In the genomic region with DNA sequence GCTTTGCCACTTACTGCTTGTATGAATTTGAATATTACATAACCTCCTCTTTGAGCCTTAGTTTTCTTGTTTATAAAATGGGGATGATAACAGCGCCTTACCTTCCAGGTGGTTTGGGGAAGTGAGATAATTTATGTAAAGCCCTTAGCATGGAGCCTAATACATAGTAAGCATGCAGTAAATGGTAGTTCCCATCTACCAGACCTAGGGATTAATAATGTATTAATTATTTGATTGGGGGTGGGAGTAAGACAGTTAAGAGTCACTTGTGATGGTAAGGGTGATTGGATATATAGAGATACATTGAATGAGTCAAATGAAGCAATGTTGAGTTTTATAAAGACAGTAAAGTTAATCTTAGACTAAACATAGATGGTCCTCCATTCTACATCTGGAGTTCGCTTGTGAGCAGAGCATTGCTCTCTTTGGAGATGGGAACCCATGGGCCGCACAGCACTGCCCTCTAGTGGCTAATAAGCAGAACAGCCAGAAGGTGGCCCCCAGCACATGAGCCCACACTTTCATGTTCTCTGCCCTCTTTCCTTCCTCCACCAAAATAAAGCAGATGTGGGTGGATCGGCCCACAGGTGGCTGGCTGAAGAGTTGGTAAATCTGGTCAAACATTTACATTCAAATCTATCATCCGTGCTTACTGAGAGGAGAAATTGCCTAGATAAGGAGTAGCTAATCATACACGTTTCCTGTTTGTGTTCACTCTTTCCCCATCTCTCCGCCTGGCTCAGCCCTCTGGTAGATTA, we compare ENCODE assay signal across 8 cellular contexts. TPM values are rescaled to one million over a fixed set of nuclear protein-coding genes. Genes with fewer than 3 reads are reported as not detected.
DNase-seq lines count a peak whose midpoint lies in the region; ATAC-seq and TF ChIP-seq lines count a peak whose summit lies in the region.

No MANE protein-coding gene starts in this region.

- POLR2A ChIA-PET in HEK293T (lab: Yijun Ruan, JAX): no interaction called here

- H3K27me3 ChIP-seq in ascending aorta: no peaks in the 10 kb centered on the region

- intact Hi-C loops in ascending aorta (cut with DNase I): loop anchor here (2.0 kb wide), 1 partner anchor 55 kb away; no protein-coding TSS in a partner anchor

- peaks cover 30% of the 10 kb centered on the region for H3K27me3 Mint-ChIP-seq in T-helper 2 cell treated with Interferon-gamma antibody and Interleukin-4, amounts not matched to agents 5 μg/mL and 100 μg/mL, for 36 hours (ENCODE audit: low read depth)

- peaks cover 52 to 76% of the 10 kb centered on the region in 2 donors for H3K36me3 ChIP-seq in ascending aorta

- no peak overlapping the region for H3K27ac ChIP-seq in ascending aorta

- DNase-seq in GDM1 (lab: John Stamatoyannopoulos, UW) (peak; percentile 42), HEK293T (ENCODE audit: extremely low spot score) (peak; percentile 89), NCI-H1417 treated with DMSO at 0.1 percent for 48 hours (lab: John Stamatoyannopoulos, UW) (peak; percentile 33), ascending aorta (ENCODE audit: low spot score in 2 of 2) (peak in 1 of 2 donors; percentile 84), hypothalamus (lab: John Stamatoyannopoulos, UW) (peak in 35 of 51 donors; percentile 4 to 74 (median 45))
- DNase-seq in T-helper 2 cell treated with Interferon-gamma antibody and Interleukin-4, amounts not matched to agents 5 μg/mL and 100 μg/mL, for 36 hours (ENCODE audit: low spot score): peak; percentile 50
- DNase-seq in stimulated activated CD4-positive, alpha-beta T cell treated with anti-CD3 and anti-CD28 coated beads, Interleukin-12 subunit alpha, Interleukin-12 subunit beta, amount 100 ng/mL, for 48 hours (ENCODE audit: low read depth in 2 of 3, low spot score in 1 of 3): peak; percentile 38 to 68 (median 45)

- peak; percentile 86 to 94 (median 91) for TF ChIP-seq CTCF in ascending aorta (IDR thresholded peaks at IDR 0.05)

- H3K4me1 ChIP-seq in ascending aorta: peaks cover 0 to 6% of the 10 kb centered on the region in 2 donors

- H3K27ac Mint-ChIP-seq in T-helper 2 cell treated with Interferon-gamma antibody and Interleukin-4, amounts not matched to agents 5 μg/mL and 100 μg/mL, for 36 hours: no peak overlapping the region

- no peak for ATAC-seq in GM18520 (IDR thresholded peaks at IDR 0.05; ENCODE audit: unreplicated experiment)

- peaks cover 13% of the 10 kb centered on the region for H3K36me3 Mint-ChIP-seq in T-helper 2 cell treated with Interferon-gamma antibody and Interleukin-4, amounts not matched to agents 5 μg/mL and 100 μg/mL, for 36 hours (ENCODE audit: low read depth)

- no peaks in the 10 kb centered on the region for H3K9me3 ChIP-seq in ascending aorta

- H3K9me3 Mint-ChIP-seq in T-helper 2 cell treated with Interferon-gamma antibody and Interleukin-4, amounts not matched to agents 5 μg/mL and 100 μg/mL, for 36 hours: no peaks in the 10 kb centered on the region

- CTCF ChIA-PET in HEK293T (lab: Yijun Ruan, JAX): interaction anchor here (0.7 to 1.6 kb wide), 7 partner anchors 10 to 1870 kb away, joined by 3 to 5 read pairs (median 3); no protein-coding TSS in a partner anchor

- no peak overlapping the region for H3K4me3 Mint-ChIP-seq in T-helper 2 cell treated with Interferon-gamma antibody and Interleukin-4, amounts not matched to agents 5 μg/mL and 100 μg/mL, for 36 hours

- no peak overlapping the region for H3K4me3 ChIP-seq in ascending aorta

- peaks cover 28% of the 10 kb centered on the region for H3K4me1 Mint-ChIP-seq in T-helper 2 cell treated with Interferon-gamma antibody and Interleukin-4, amounts not matched to agents 5 μg/mL and 100 μg/mL, for 36 hours (ENCODE audit: low read depth)

TF ChIP-seq in HEK293T, 16 proteins besides CTCF, POLR2A, EP300 and RAD21:
- TF ChIP-seq SP1 (IDR thresholded peaks at IDR 0.05): no peak
- no peak for TF ChIP-seq ZNF384 (IDR thresholded peaks at IDR 0.05)
- no peak for TF ChIP-seq FOXK2 (IDR thresholded peaks at IDR 0.05)
- no peak for TF ChIP-seq HDGF (IDR thresholded peaks at IDR 0.05; ENCODE audit: borderline replicate concordance)
- TF ChIP-seq SUZ12 (IDR thresholded peaks at IDR 0.05): no peak
- TF ChIP-seq LEF1 (IDR thresholded peaks at IDR 0.05; ENCODE audit: borderline replicate concordance): no peak
- TF ChIP-seq FOXA1 (IDR thresholded peaks at IDR 0.05): no peak
- TF ChIP-seq ELF4 (IDR thresholded peaks at IDR 0.05): no peak
- TF ChIP-seq NFRKB (IDR thresholded peaks at IDR 0.05): no peak
- no peak for TF ChIP-seq FOXM1 (IDR thresholded peaks at IDR 0.05; ENCODE audit: borderline replicate concordance)
- TF ChIP-seq ARNT (IDR thresholded peaks at IDR 0.05): no peak

RNA-seq across cellular contexts. Expression of gene TAMALIN, which starts 26.5 kb away (rescaled TPM):
- total RNA-seq in ascending aorta: 32.6 TPM

RNA-seq across cellular contexts. Expression of gene ACVR1B, which starts 28.7 kb away (rescaled TPM):
- 18.7 TPM for total RNA-seq in ascending aorta
